Comparison of ENCODE assay signal across 2 cellular contexts in genomic region chr17:33522623-33523022, GRCh38.
TF ChIP-seq lines count a peak whose summit lies in the region.

No MANE protein-coding gene starts in this region.

TF ChIP-seq in HEK293T, 16 proteins besides CTCF, POLR2A, EP300 and RAD21:
- TF ChIP-seq SUZ12 (IDR thresholded peaks at IDR 0.05) (no peak), FOXA1 (IDR thresholded peaks at IDR 0.05) (no peak), ZNF384 (IDR thresholded peaks at IDR 0.05) (no peak), CTBP1 (IDR thresholded peaks at IDR 0.05; ENCODE audit: borderline replicate concordance) (no peak), PKNOX1 (IDR thresholded peaks at IDR 0.05) (no peak), LEF1 (IDR thresholded peaks at IDR 0.05; ENCODE audit: borderline replicate concordance) (no peak), L3MBTL2 (conservative IDR thresholded peaks at IDR 0.05) (no peak), TARDBP (IDR thresholded peaks at IDR 0.05) (no peak), ELF4 (IDR thresholded peaks at IDR 0.05) (no peak), NFRKB (IDR thresholded peaks at IDR 0.05) (no peak), FOXK2 (IDR thresholded peaks at IDR 0.05) (no peak)

TF ChIP-seq in H1, 55 proteins besides CTCF, POLR2A, EP300 and RAD21:
- TF ChIP-seq BRCA1 (IDR thresholded peaks at IDR 0.05; ENCODE audit: low read depth, low read length) = no peak
- TF ChIP-seq CHD7 (IDR thresholded peaks at IDR 0.05; ENCODE audit: insufficient replicate concordance, low read length) = no peak
- TF ChIP-seq MAFK (IDR thresholded peaks at IDR 0.05; ENCODE audit: low read depth, low read length) = no peak
- TF ChIP-seq HDAC6 (IDR thresholded peaks at IDR 0.05; ENCODE audit: low read depth, low read length) = no peak
- TF ChIP-seq SUZ12 (IDR thresholded peaks at IDR 0.05; ENCODE audit: low read length) = no peak
- no peak for TF ChIP-seq TEAD4 (IDR thresholded peaks at IDR 0.05; ENCODE audit: low read depth, low read length)
- no peak for TF ChIP-seq KDM1A (IDR thresholded peaks at IDR 0.05; ENCODE audit: borderline replicate concordance, low read length)
- TF ChIP-seq TAF1 (IDR thresholded peaks at IDR 0.05; ENCODE audit: low read depth, low read length) = no peak
